ENCODE assay signal across 18 cellular contexts in the genomic region with DNA sequence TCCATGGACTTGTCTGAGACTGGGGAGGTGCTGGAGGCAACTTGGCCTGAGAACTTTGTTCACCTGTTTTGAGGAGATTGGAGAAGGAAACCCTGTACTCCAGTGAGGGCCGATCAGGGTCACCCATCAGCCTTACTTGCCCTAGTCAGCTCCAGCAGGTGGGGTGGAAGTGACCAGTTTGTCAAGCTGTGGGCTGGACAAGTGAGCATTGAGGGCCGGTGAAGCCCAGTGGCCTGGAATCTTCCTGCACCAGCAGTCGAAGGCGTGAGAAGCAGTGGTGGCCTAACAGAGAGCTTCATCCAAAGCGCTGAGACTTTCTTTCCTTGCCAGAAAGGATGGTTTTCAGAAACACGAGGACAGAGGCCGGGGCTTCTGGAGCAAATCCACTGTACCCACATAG. TPM values are rescaled to one million over a fixed set of nuclear protein-coding genes. Genes with fewer than 3 reads are reported as not detected.
DNase-seq lines count a peak whose midpoint lies in the region; ATAC-seq, FAIRE-seq and TF ChIP-seq lines count a peak whose summit lies in the region.
"Had no signal": no experiment of that assay in that cellular context is flagged by ENCODE, and none has a peak within 500 bp of the region (broad histone marks: within the 10 kb centered on the region; RNA-seq: fewer than 3 reads in every experiment).

No MANE protein-coding gene starts in this region.

- H3K4me3 ChIP-seq in Karpas-422 (ENCODE audit: low read length) (no peak overlapping the region), GM12878 (no peak overlapping the region), neural cell (ENCODE audit: low read length) (no peak overlapping the region), suprapubic skin (no peak overlapping the region)
- H3K4me3 ChIP-seq: uterus had no signal

- H3K79me2 ChIP-seq in Karpas-422 (ENCODE audit: low read length): peaks cover 23% of the 10 kb centered on the region
- peaks cover 2% of the 10 kb centered on the region; the same call in 1 of the 2 replicates for H3K79me2 ChIP-seq in GM12878 (ENCODE audit: control insufficient read depth, insufficient read depth, low read length)
- peaks cover 19% of the 10 kb centered on the region for H3K79me2 ChIP-seq in neural cell (replicated peaks; ENCODE audit: insufficient read depth, low read length)

- H3K4me1 ChIP-seq in Karpas-422 (ENCODE audit: low read length) (peaks cover 88% of the 10 kb centered on the region), GM12878 (ENCODE audit: control insufficient read depth, insufficient read depth, low read length) (peaks cover 43% of the 10 kb centered on the region), suprapubic skin (peaks cover 14% of the 10 kb centered on the region)

- WGBS in GM12878 (ENCODE audit: insufficient coverage, insufficient replicate concordance, low lambda C conversion rate, missing lambda C conversion rate): 82% methylated on average over 7 of the region's 7 CpGs
- WGBS in suprapubic skin: 90% methylated on average over 5 of the region's 7 CpGs

- CTCF ChIA-PET in GM12878 (lab: Yijun Ruan, JAX): interaction anchor here (6.9 to 7.5 kb wide), 2 partner anchors 13 to 56 kb away, joined by 48 to 65 read pairs; no protein-coding TSS in a partner anchor

- TF ChIP-seq CTCF in GM12878 (IDR thresholded peaks at IDR 0.05 in 2 of 3, conservative IDR thresholded peaks at IDR 0.05 in 1 of 3; ENCODE audit: control insufficient read depth in 2 of 3, extremely low read depth in 1 of 3, insufficient read depth in 1 of 3, low read depth in 3 of 3, low read length in 3 of 3) (no peak), neural cell (IDR thresholded peaks at IDR 0.05; ENCODE audit: poor library complexity, severe bottlenecking) (no peak), suprapubic skin (IDR thresholded peaks at IDR 0.05) (no peak)

- no peak for TF ChIP-seq RAD21 in GM12878 (IDR thresholded peaks at IDR 0.05; ENCODE audit: insufficient read depth, low read depth, low read length)
- no peak for TF ChIP-seq RAD21 in neural cell (conservative IDR thresholded peaks at IDR 0.05)

- no peak; the same call in 1 of the 2 replicates for TF ChIP-seq POLR2A in GM12878 (IDR thresholded peaks at IDR 0.05; ENCODE audit: low read depth, low read length)
- no peak for TF ChIP-seq POLR2A in suprapubic skin (IDR thresholded peaks at IDR 0.05)

- H3K4me2 ChIP-seq in Karpas-422 (ENCODE audit: low read depth, low read length, poor library complexity, severe bottlenecking) (peak overlapping the region; percentile 74), GM12878 (ENCODE audit: control insufficient read depth, insufficient read depth) (peak overlapping the region; percentile 91; the same call in 1 of the 2 replicates), neural cell (ENCODE audit: low read length) (no peak overlapping the region)

- intact Hi-C loops in GM12878 (cut with micrococcal nuclease; ENCODE audit: unreplicated experiment): no loop called here

- BruUV-seq in GM12878 (replicated peaks; lab: Mats Ljungman, UMichigan): no TSS peak

- SMC1A ChIA-PET in GM12878 (lab: Charles Lee; ENCODE audit: uncharacterized antibody, unreplicated experiment): interaction anchor here (0.9 to 10.8 kb wide), 8 partner anchors 8 to 60 kb away, joined by 4 to 132 read pairs (median 10); a partner anchor contains a TSS

- no peaks in the 10 kb centered on the region for H4K20me1 ChIP-seq in Karpas-422 (ENCODE audit: insufficient read depth, low read depth, low read length)
- H4K20me1 ChIP-seq in GM12878 (ENCODE audit: control insufficient read depth, insufficient read depth): no peaks in the 10 kb centered on the region
- no peaks in the 10 kb centered on the region for H4K20me1 ChIP-seq in neural cell (ENCODE audit: insufficient read depth)

- TF ChIP-seq EP300 in GM12878 (IDR thresholded peaks at IDR 0.05; ENCODE audit: borderline replicate concordance in 1 of 2, control insufficient read depth in 1 of 2, low read depth in 2 of 2, low read length in 2 of 2) (no peak), neural cell (conservative IDR thresholded peaks at IDR 0.05; ENCODE audit: poor library complexity, severe bottlenecking) (no peak), suprapubic skin (IDR thresholded peaks at IDR 0.05) (no peak)

- H3F3A ChIP-seq in neural cell (ENCODE audit: insufficient read depth, low read length, poor library complexity, severe bottlenecking): no peaks in the 10 kb centered on the region

- 0 out of 2 replicates have a peak overlapping the region, but pooled peaks have one; percentile 63 for H3K9ac ChIP-seq in Karpas-422 (ENCODE audit: low read length)
- H3K9ac ChIP-seq in GM12878 (ENCODE audit: control insufficient read depth, insufficient read depth, low read length): no peak overlapping the region
- H3K9ac ChIP-seq in neural cell (ENCODE audit: low read length): no peak overlapping the region

- H3K9me2 ChIP-seq in Karpas-422 (replicated peaks; ENCODE audit: insufficient read depth, low read length) (no peaks in the 10 kb centered on the region), neural cell (ENCODE audit: insufficient read depth, low read length) (no peaks in the 10 kb centered on the region)

- POLR2A ChIA-PET in GM12878 (lab: Charles Lee): interaction anchor here (1.1 to 6.7 kb wide), 4 partner anchors 9 to 55 kb away, joined by 4 to 82 read pairs (median 38); a partner anchor contains a TSS

- DNase-seq in Karpas-422: no peak
- DNase-seq in GM12878 (ENCODE audit: low read depth, low spot score): no peak
- peak in 1 of 2 donors; percentile 67 for DNase-seq in suprapubic skin (ENCODE audit: low spot score in 2 of 2)
- no peak for DNase-seq in RKO (ENCODE audit: low spot score)
- no peak for DNase-seq in NCI-H1694 (lab: John Stamatoyannopoulos, UW)
- DNase-seq: activated CD4-positive, alpha-beta T cell treated with anti-CD3 and anti-CD28 coated beads, Interleukin-2, amount 50 U/mL, for 4 hours; activated T-cell treated with anti-CD3 and anti-CD28 coated beads, Interleukin-2, amount 50 U/mL, for 1 hour; cortex of kidney; GDM1; HFFc6; kidney glomerular epithelial cell; NCI-H2171 treated with DMSO at 0.1 percent for 48 hours; retina; uterus had no signal

- ATAC-seq in GM12878 (no peak), GM21447 (IDR thresholded peaks at IDR 0.05; ENCODE audit: unreplicated experiment) (no peak)
- ATAC-seq: activated naive CD4-positive, alpha-beta T cell treated with anti-CD3 and anti-CD28 coated beads, Interleukin-2, amount 50 U/mL, for 72 hours had no signal

- RAD21 ChIA-PET in GM12878 (lab: Charles Lee; ENCODE audit: unreplicated experiment): interaction anchor here (2.3 to 7.7 kb wide), 4 partner anchors 10 to 55 kb away, joined by 10 to 87 read pairs (median 58); no protein-coding TSS in a partner anchor

- H3K9me3 ChIP-seq in Karpas-422 (ENCODE audit: low read length) (no peaks in the 10 kb centered on the region), GM12878 (replicated peaks; ENCODE audit: control insufficient read depth, insufficient read depth, low read length) (no peaks in the 10 kb centered on the region), neural cell (ENCODE audit: low read length) (no peaks in the 10 kb centered on the region), suprapubic skin (no peaks in the 10 kb centered on the region)
- H3K9me3 ChIP-seq: uterus had no signal

- no peak for FAIRE-seq in GM12878 (lab: Jason Lieb, UNC)

- H2AFZ ChIP-seq in Karpas-422 (ENCODE audit: low read length): no peak overlapping the region
- no peak overlapping the region for H2AFZ ChIP-seq in GM12878 (ENCODE audit: control insufficient read depth, low read depth, low read length)
- H2AFZ ChIP-seq in neural cell (ENCODE audit: low read depth, low read length): no peak overlapping the region

- H3K27me3 ChIP-seq in Karpas-422 (ENCODE audit: low read length) (no peaks in the 10 kb centered on the region), GM12878 (replicated peaks in 1 of 2; ENCODE audit: control insufficient read depth in 2 of 2, insufficient read depth in 2 of 2, low read length in 1 of 2) (no peaks in the 10 kb centered on the region), neural cell (ENCODE audit: insufficient read depth, low read depth, low read length) (no peaks in the 10 kb centered on the region), suprapubic skin (no peaks in the 10 kb centered on the region)
- H3K27me3 ChIP-seq: uterus had no signal

- in situ Hi-C loops in GM12878 (cut with MboI): no loop called here

- H3K36me3 ChIP-seq in Karpas-422 (ENCODE audit: insufficient read depth, low read length) (peaks cover 29% of the 10 kb centered on the region; the same call in 1 of the 2 replicates), GM12878 (ENCODE audit: control insufficient read depth in 2 of 2, insufficient read depth in 2 of 2, low read length in 1 of 2) (peaks cover 5 to 28% of the 10 kb centered on the region in 2 experiments), neural cell (ENCODE audit: insufficient read depth, low read length) (peaks cover 13% of the 10 kb centered on the region), suprapubic skin (peaks cover 4% of the 10 kb centered on the region)
- H3K36me3 ChIP-seq: uterus had no signal

- H3K27ac ChIP-seq in Karpas-422 (ENCODE audit: low read length) (peak overlapping the region; percentile 96), GM12878 (ENCODE audit: control insufficient read depth, insufficient read depth) (no peak overlapping the region), neural cell (ENCODE audit: low read length) (peak overlapping the region; percentile 74), suprapubic skin (peak overlapping the region; percentile 77)
- H3K27ac ChIP-seq: RWPE1 had no signal

RNA-seq across cellular contexts. Expression of a gene that starts 9.6 kb away (rescaled TPM):
- total RNA-seq in Karpas-422 (2014; rRNA removed; shearing (Covaris generic); ENCODE audit: low replicate concordance): 47.1 and 51.4 TPM in 2 replicates
- 129 and 143 TPM in 2 replicates for total RNA-seq in GM12878 (2013; cell fraction: nucleolus; rRNA removed)
- total RNA-seq in GM12878 (2014; rRNA removed) (33.0 and 35.5 TPM in 2 replicates), GM12878 (2014; rRNA removed; fragmentation: Illumina TruSeq; extraction: Trizol) (19.2 and 19.7 TPM in 2 replicates), GM12878 (2021) (30.7 and 34.8 TPM in 2 replicates), suprapubic skin (10 to 100 TPM; 10.2 to 23.1 (median 19.6) TPM)
- 6.2 TPM for polyA plus RNA-seq in GM12878 (2011; ENCODE audit: low read depth)
- polyA plus RNA-seq in GM12878 (2011; rRNA removed) (17.7 and 23.3 TPM in 2 replicates), GM12878 (2014; fragmentation: Illumina TruSeq; extraction: Trizol) (12.0 and 18.4 TPM in 2 replicates), GM12878 (2014; fragmentation: Nextera tagmentation; extraction: Ambion mirVana) (1 to 10 TPM; 1.1 to 2.4 TPM), GM12878 (2014; rRNA removed) (25.4 and 26.5 TPM in 2 replicates), GM12878 (2016; fragmentation: Nextera tagmentation; extraction: Ambion mirVana) (10 to 100 TPM; 28.0 to 32.0 TPM), neural cell (60.7 and 64.4 TPM in 2 replicates)
- 20.2 and 24.6 TPM in 2 replicates for polyA plus RNA-seq in GM12878 (2011; cell fraction: cytosol; rRNA removed)
- polyA plus RNA-seq in GM12878 (2011; cell fraction: nucleus; rRNA removed): 75.0 and 82.4 TPM in 2 replicates
- polyA plus RNA-seq in GM12878 (2012): 17.7 and 18.5 TPM in 2 replicates
- 22.6 and 32.2 TPM in 2 replicates for polyA minus RNA-seq in GM12878 (2011; rRNA and poly(A)+ RNA removed)
- 8.6 and 12.4 TPM in 2 replicates for polyA minus RNA-seq in GM12878 (2011; cell fraction: cytosol; rRNA and poly(A)+ RNA removed)
- 43.9 and 56.5 TPM in 2 replicates for polyA minus RNA-seq in GM12878 (2011; cell fraction: nucleus; rRNA and poly(A)+ RNA removed)
- 67.8 and 75.7 TPM in 2 replicates for polyA minus RNA-seq in neural cell
- total RNA-seq: HFFc6 had no signal

RNA-seq across cellular contexts. Expression of a gene that starts 27.2 kb away (rescaled TPM):
- 0.26 and 0.54 TPM in 2 replicates for total RNA-seq in Karpas-422 (2014; rRNA removed; shearing (Covaris generic); ENCODE audit: low replicate concordance)
- total RNA-seq in GM12878 (2013; cell fraction: nucleolus; rRNA removed): 0.56 and 0.78 TPM in 2 replicates
- total RNA-seq in GM12878 (2014; rRNA removed) (0.11 and 0.33 TPM in 2 replicates), GM12878 (2014; rRNA removed; fragmentation: Illumina TruSeq; extraction: Trizol) (0.27 and 0.37 TPM in 2 replicates), GM12878 (2021) (0.27 and 0.28 TPM in 2 replicates), suprapubic skin (1 to 10 TPM in 3 of 4 donors, under 1 TPM in 1; 0.81 to 3.2 (median 2.0) TPM)
- 0.94 TPM for polyA plus RNA-seq in GM12878 (2011; ENCODE audit: low read depth)
- polyA plus RNA-seq in GM12878 (2011; rRNA removed) (0.38 and 0.59 TPM in 2 replicates), GM12878 (2014; fragmentation: Illumina TruSeq; extraction: Trizol) (0.37 and 0.67 TPM in 2 replicates), GM12878 (2014; fragmentation: Nextera tagmentation; extraction: Ambion mirVana) (under 1 TPM; 0.37 to 0.38 TPM), GM12878 (2014; rRNA removed) (0.19 and 0.81 TPM in 2 replicates), GM12878 (2016; fragmentation: Nextera tagmentation; extraction: Ambion mirVana) (1 to 10 TPM; 1.2 to 1.4 TPM), neural cell (0.58 and 1.3 TPM in 2 replicates)
- polyA plus RNA-seq in GM12878 (2011; cell fraction: cytosol; rRNA removed): 0.10 and 0.21 TPM in 2 replicates
- 0.16 and 0.22 TPM in 2 replicates for polyA plus RNA-seq in GM12878 (2011; cell fraction: nucleus; rRNA removed)
- 0.79 and 1.1 TPM in 2 replicates for polyA plus RNA-seq in GM12878 (2012)
- 0.88 TPM in 1 of 2 replicates, not detected in the other for polyA minus RNA-seq in GM12878 (2011; rRNA and poly(A)+ RNA removed)
- not detected in 2 replicates for polyA minus RNA-seq in GM12878 (2011; cell fraction: cytosol; rRNA and poly(A)+ RNA removed)
- not detected in 2 replicates for polyA minus RNA-seq in GM12878 (2011; cell fraction: nucleus; rRNA and poly(A)+ RNA removed)
- 0.58 and 0.73 TPM in 2 replicates for polyA minus RNA-seq in neural cell
- total RNA-seq: HFFc6 had no signal
